Comparison of ENCODE assay signal across 18 cellular contexts in genomic region chr4:137768881-137769280, GRCh38.
DNase-seq lines count a peak whose midpoint lies in the region; ATAC-seq and TF ChIP-seq lines count a peak whose summit lies in the region.
"Had no signal": no experiment of that assay in that cellular context is flagged by ENCODE, and none has a peak within 500 bp of the region (broad histone marks: within the 10 kb centered on the region; RNA-seq: fewer than 3 reads in every experiment).

No MANE protein-coding gene starts in this region.

- ATAC-seq in sciatic nerve = peak; percentile 10
- no peak for ATAC-seq in GM18873 (IDR thresholded peaks at IDR 0.05; ENCODE audit: low FRiP score, unreplicated experiment)
- ATAC-seq: HCT116, K562 had no signal

- TF ChIP-seq CTCF in fibroblast of pulmonary artery (IDR thresholded peaks at IDR 0.05; ENCODE audit: low read length, missing control alignments) = no peak

- DNase-seq in Kasumi-1 (lab: John Stamatoyannopoulos, UW) (peak; percentile 42 to 44), SIG-M5 (lab: John Stamatoyannopoulos, UW) (peak; percentile 11), fibroblast of pulmonary artery (ENCODE audit: low read depth) (peak; percentile 26), sciatic nerve (ENCODE audit: low spot score) (no peak), NCI-H2029 (lab: John Stamatoyannopoulos, UW) (no peak), COLO668 (lab: John Stamatoyannopoulos, UW; ENCODE audit: unreplicated experiment) (no peak)
- DNase-seq: ACHN; Calu3; CD4-positive, alpha-beta T cell; NCI-H1092 treated with DMSO at 0.1 percent for 48 hours; NCI-H226; NCI-H524 treated with DMSO at 0.1 percent for 48 hours; OCI-M1; RPMI8226 had no signal

- intact Hi-C loops in sciatic nerve (cut with DNase I) = no loop called here

- H3K4me3 ChIP-seq in fibroblast of pulmonary artery (replicated peaks; ENCODE audit: low read depth, low read length) = no peak overlapping the region
- H3K4me3 ChIP-seq: K562, SJSA1 had no signal

Comparison
In these comparisons a context has a peak if more than half of its experiments do, and no peak if none do; other contexts are left out.
1. DNase-seq: peak in Kasumi-1 (2 of 2), SIG-M5 (single experiment) and fibroblast of pulmonary artery (single experiment); none in sciatic nerve (single experiment), NCI-H2029 (single experiment) and COLO668 (single experiment).